In the genomic region with DNA sequence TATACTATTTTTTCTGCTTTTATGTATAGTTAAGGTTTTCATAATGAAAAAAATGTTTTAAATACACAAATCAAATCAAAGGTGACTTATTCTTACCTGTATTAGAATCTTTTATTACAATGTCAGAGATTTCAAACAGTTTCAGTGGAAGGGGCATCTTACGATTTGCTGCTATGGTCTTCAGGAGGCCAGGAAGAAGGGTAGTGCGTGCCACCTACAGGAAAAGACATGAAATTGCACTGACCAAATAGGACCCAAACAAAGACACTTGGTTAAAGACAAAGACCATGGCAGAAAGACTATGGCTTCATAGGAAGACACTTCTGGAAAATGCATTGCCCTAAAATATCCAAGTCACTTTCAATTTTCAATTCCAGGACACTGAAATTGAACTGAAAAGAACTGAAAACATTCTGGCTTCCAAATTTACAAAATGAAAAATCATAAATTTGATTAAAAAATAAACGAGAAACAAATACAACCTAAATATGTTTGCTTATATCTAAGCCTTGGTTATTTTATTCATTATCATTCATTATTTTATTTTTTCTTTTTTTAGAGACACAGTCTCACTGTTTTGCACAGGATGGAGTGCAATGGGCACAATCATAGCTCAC, we compare ENCODE assay signal across 9 cellular contexts. TPM values are rescaled to one million over a fixed set of nuclear protein-coding genes. Genes with fewer than 3 reads are reported as not detected.
DNase-seq lines count a peak whose midpoint lies in the region; ATAC-seq and TF ChIP-seq lines count a peak whose summit lies in the region.
"Had no signal": no experiment of that assay in that cellular context is flagged by ENCODE, and none has a peak within 500 bp of the region (broad histone marks: within the 10 kb centered on the region; RNA-seq: fewer than 3 reads in every experiment).

No MANE protein-coding gene starts in this region.

- dilution Hi-C loops in mammary epithelial cell (cut with HindIII; ENCODE audit: low sequenced_read_pairs) = no loop called here

- BruUV-seq in mammary epithelial cell (replicated peaks; lab: Mats Ljungman, UMichigan) = no TSS peak

- H3K27me3 ChIP-seq in mammary epithelial cell (ENCODE audit: insufficient read depth, low read length) = no peaks in the 10 kb centered on the region
- no peaks in the 10 kb centered on the region for H3K27me3 ChIP-seq in left lung

- no peak overlapping the region for H3K27ac ChIP-seq in mammary epithelial cell (ENCODE audit: insufficient read depth, low read depth, low read length)
- H3K27ac ChIP-seq in left lung = no peak overlapping the region

- H3K4me1 ChIP-seq in mammary epithelial cell (ENCODE audit: insufficient read depth, low read length) (no peaks in the 10 kb centered on the region), left lung (no peaks in the 10 kb centered on the region)

- H3K9me3 Mint-ChIP-seq in activated T-helper 1 cell treated with anti-CD3 and anti-CD28 coated beads, Interleukin-12 subunit alpha, Interleukin-12 subunit beta, Interleukin-2, Interleukin-4 antibody, amounts not matched to agents 30 ng/mL and 10 ng/mL and 1 ng/mL, durations not matched to agents 14 hours and 24 hours and 36 hours = no peaks in the 10 kb centered on the region
- H3K9me3 Mint-ChIP-seq in activated naive CD4-positive, alpha-beta T cell treated with anti-CD3 and anti-CD28 coated beads for 36 hours = no peaks in the 10 kb centered on the region
- H3K9me3 Mint-ChIP-seq: activated naive CD4-positive, alpha-beta T cell treated with anti-CD3 and anti-CD28 coated beads, Interleukin-2, amount 50 U/mL, for 24 hours had no signal

- in situ Hi-C loops in mammary epithelial cell (cut with MboI; ENCODE audit: low sequenced_read_pairs in 2 of 2) = no loop called here

- no peak overlapping the region for H3K27ac Mint-ChIP-seq in activated T-helper 1 cell treated with anti-CD3 and anti-CD28 coated beads, Interleukin-12 subunit alpha, Interleukin-12 subunit beta, Interleukin-2, Interleukin-4 antibody, amounts not matched to agents 30 ng/mL and 10 ng/mL and 1 ng/mL, durations not matched to agents 14 hours and 24 hours and 36 hours
- no peak overlapping the region for H3K27ac Mint-ChIP-seq in activated naive CD4-positive, alpha-beta T cell treated with anti-CD3 and anti-CD28 coated beads for 36 hours
- H3K27ac Mint-ChIP-seq: activated naive CD4-positive, alpha-beta T cell treated with anti-CD3 and anti-CD28 coated beads, Interleukin-2, amount 50 U/mL, for 24 hours had no signal

- H3K4me3 Mint-ChIP-seq in activated T-helper 1 cell treated with anti-CD3 and anti-CD28 coated beads, Interleukin-12 subunit alpha, Interleukin-12 subunit beta, Interleukin-2, Interleukin-4 antibody, amounts not matched to agents 30 ng/mL and 10 ng/mL and 1 ng/mL, durations not matched to agents 14 hours and 24 hours and 36 hours = no peak overlapping the region
- no peak overlapping the region for H3K4me3 Mint-ChIP-seq in activated naive CD4-positive, alpha-beta T cell treated with anti-CD3 and anti-CD28 coated beads for 36 hours
- H3K4me3 Mint-ChIP-seq: activated naive CD4-positive, alpha-beta T cell treated with anti-CD3 and anti-CD28 coated beads, Interleukin-2, amount 50 U/mL, for 24 hours had no signal

- H3K4me3 ChIP-seq in mammary epithelial cell (replicated peaks in 1 of 3; ENCODE audit: insufficient read depth in 1 of 3, low read depth in 2 of 3, low read length in 3 of 3) = no peak overlapping the region
- H3K4me3 ChIP-seq in left lung = no peak overlapping the region

- no peaks in the 10 kb centered on the region for H4K20me1 ChIP-seq in mammary epithelial cell (ENCODE audit: insufficient read depth, low read length)

- WGBS in mammary epithelial cell (ENCODE audit: low coverage, missing lambda C conversion rate) = 37% methylated on average over 3 of the region's 3 CpGs

- H3K79me2 ChIP-seq in mammary epithelial cell (ENCODE audit: insufficient read depth, low read length) = peaks cover 5% of the 10 kb centered on the region

- no peak overlapping the region for H2AFZ ChIP-seq in mammary epithelial cell (ENCODE audit: low read depth, low read length)

- H3K9ac ChIP-seq in mammary epithelial cell (ENCODE audit: insufficient read depth, low read length) = no peak overlapping the region

- H3K9me3 ChIP-seq in mammary epithelial cell (replicated peaks; ENCODE audit: insufficient read depth, low read length) (no peaks in the 10 kb centered on the region), left lung (no peaks in the 10 kb centered on the region)

- peaks cover 8% of the 10 kb centered on the region for H3K4me1 Mint-ChIP-seq in activated T-helper 1 cell treated with anti-CD3 and anti-CD28 coated beads, Interleukin-12 subunit alpha, Interleukin-12 subunit beta, Interleukin-2, Interleukin-4 antibody, amounts not matched to agents 30 ng/mL and 10 ng/mL and 1 ng/mL, durations not matched to agents 14 hours and 24 hours and 36 hours (ENCODE audit: low read depth)
- no peaks in the 10 kb centered on the region for H3K4me1 Mint-ChIP-seq in activated naive CD4-positive, alpha-beta T cell treated with anti-CD3 and anti-CD28 coated beads for 36 hours (ENCODE audit: low read depth)
- H3K4me1 Mint-ChIP-seq: activated naive CD4-positive, alpha-beta T cell treated with anti-CD3 and anti-CD28 coated beads, Interleukin-2, amount 50 U/mL, for 24 hours had no signal

- peaks cover 18% of the 10 kb centered on the region for H3K36me3 Mint-ChIP-seq in activated T-helper 1 cell treated with anti-CD3 and anti-CD28 coated beads, Interleukin-12 subunit alpha, Interleukin-12 subunit beta, Interleukin-2, Interleukin-4 antibody, amounts not matched to agents 30 ng/mL and 10 ng/mL and 1 ng/mL, durations not matched to agents 14 hours and 24 hours and 36 hours (ENCODE audit: low read depth)
- peaks cover 32% of the 10 kb centered on the region for H3K36me3 Mint-ChIP-seq in activated naive CD4-positive, alpha-beta T cell treated with anti-CD3 and anti-CD28 coated beads for 36 hours (ENCODE audit: low read depth)

- H3K27me3 Mint-ChIP-seq in activated T-helper 1 cell treated with anti-CD3 and anti-CD28 coated beads, Interleukin-12 subunit alpha, Interleukin-12 subunit beta, Interleukin-2, Interleukin-4 antibody, amounts not matched to agents 30 ng/mL and 10 ng/mL and 1 ng/mL, durations not matched to agents 14 hours and 24 hours and 36 hours (ENCODE audit: insufficient read depth) = no peaks in the 10 kb centered on the region
- H3K27me3 Mint-ChIP-seq in activated naive CD4-positive, alpha-beta T cell treated with anti-CD3 and anti-CD28 coated beads for 36 hours (ENCODE audit: low read depth) = no peaks in the 10 kb centered on the region
- H3K27me3 Mint-ChIP-seq: activated naive CD4-positive, alpha-beta T cell treated with anti-CD3 and anti-CD28 coated beads, Interleukin-2, amount 50 U/mL, for 24 hours had no signal

- no peak overlapping the region for H3K4me2 ChIP-seq in mammary epithelial cell (ENCODE audit: insufficient read depth, low read depth, low read length)

- TF ChIP-seq CTCF in mammary epithelial cell (conservative IDR thresholded peaks at IDR 0.05 in 1 of 2, IDR thresholded peaks at IDR 0.05 in 1 of 2; ENCODE audit: extremely low read depth in 1 of 2, insufficient read depth in 1 of 2, low read depth in 1 of 2, low read length in 2 of 2) = peak; percentile 72 to 78
- peak; percentile 56 to 68 for TF ChIP-seq CTCF in left lung (IDR thresholded peaks at IDR 0.05)

- H3K36me3 ChIP-seq in mammary epithelial cell (ENCODE audit: insufficient read depth, low read length) = peaks cover 40% of the 10 kb centered on the region
- H3K36me3 ChIP-seq in left lung = peaks cover 0 to 58% of the 10 kb centered on the region in 2 donors

- CTCF ChIA-PET in mammary epithelial cell (lab: Charles Lee; ENCODE audit: low non-redundant PET) = no interaction called here
- CTCF ChIA-PET in activated naive CD4-positive, alpha-beta T cell treated with anti-CD3 and anti-CD28 coated beads for 36 hours (lab: Charles Lee) = interaction anchor here (0.6 to 1.9 kb wide), 5 partner anchors 13 to 556 kb away, joined by 3 to 5 read pairs (median 3); no protein-coding TSS in a partner anchor

- ATAC-seq in GM21367 (IDR thresholded peaks at IDR 0.05; ENCODE audit: unreplicated experiment) (peak; percentile 93), HG03469 (IDR thresholded peaks at IDR 0.05; ENCODE audit: unreplicated experiment) (peak; percentile 73), left lung (peak; percentile 88)

- DNase-seq in EL = peak; percentile 48
- DNase-seq in NCI-H748 treated with DMSO at 0.1 percent for 48 hours (lab: John Stamatoyannopoulos, UW) = peak; percentile 65
- DNase-seq in mammary epithelial cell = peak; percentile 14
- DNase-seq in left lung = no peak
- DNase-seq in activated T-helper 1 cell treated with anti-CD3 and anti-CD28 coated beads, Interleukin-12 subunit alpha, Interleukin-12 subunit beta, Interleukin-2, Interleukin-4 antibody, amounts not matched to agents 30 ng/mL and 10 ng/mL and 1 ng/mL, durations not matched to agents 14 hours and 24 hours and 36 hours (ENCODE audit: low spot score) = no peak
- DNase-seq in activated naive CD4-positive, alpha-beta T cell treated with anti-CD3 and anti-CD28 coated beads for 36 hours = no peak

- intact Hi-C loops in mammary epithelial cell (cut with micrococcal nuclease) (loop anchor here (1.0 to 2.0 kb wide), 4 partner anchors 51 to 589 kb away; no protein-coding TSS in a partner anchor), left lung (cut with DNase I) (no loop called here)
- intact Hi-C loops in activated T-helper 1 cell treated with anti-CD3 and anti-CD28 coated beads, Interleukin-12 subunit alpha, Interleukin-12 subunit beta, Interleukin-2, Interleukin-4 antibody, amounts not matched to agents 30 ng/mL and 10 ng/mL and 1 ng/mL, durations not matched to agents 14 hours and 24 hours and 36 hours (cut with micrococcal nuclease) = loop anchor here (1.0 to 2.0 kb wide), 2 partner anchors 296 to 557 kb away; no protein-coding TSS in a partner anchor
- intact Hi-C loops in activated naive CD4-positive, alpha-beta T cell treated with anti-CD3 and anti-CD28 coated beads for 36 hours (cut with micrococcal nuclease) = loop anchor here (1.0 kb wide), 2 partner anchors 296 to 557 kb away; no protein-coding TSS in a partner anchor

RNA-seq across cellular contexts. Expression of gene FARSB, which starts 42.1 kb away (rescaled TPM):
- total RNA-seq in mammary epithelial cell (10 to 100 TPM; 24.2 to 42.3 TPM), left lung (10 to 100 TPM; 12.4 to 23.1 TPM)
- polyA plus RNA-seq in mammary epithelial cell = 41.3 TPM
- polyA minus RNA-seq in mammary epithelial cell = 21.6 TPM
- total RNA-seq in activated T-helper 1 cell treated with anti-CD3 and anti-CD28 coated beads, Interleukin-12 subunit alpha, Interleukin-12 subunit beta, Interleukin-2, Interleukin-4 antibody, amounts not matched to agents 30 ng/mL and 10 ng/mL and 1 ng/mL, durations not matched to agents 14 hours and 24 hours and 36 hours = 48.9 and 53.4 TPM in 2 replicates
- 10 to 100 TPM; 46.4 to 46.8 TPM for total RNA-seq in activated naive CD4-positive, alpha-beta T cell treated with anti-CD3 and anti-CD28 coated beads for 36 hours

RNA-seq across cellular contexts. Expression of gene MOGAT1, which starts 57.6 kb away (rescaled TPM):
- total RNA-seq in mammary epithelial cell = not detected
- polyA plus RNA-seq in mammary epithelial cell = not detected
- not detected for polyA minus RNA-seq in mammary epithelial cell
- under 1 TPM in 1 of 2 donors, not detected in 1; 0.26 TPM for total RNA-seq in left lung
- total RNA-seq in activated T-helper 1 cell treated with anti-CD3 and anti-CD28 coated beads, Interleukin-12 subunit alpha, Interleukin-12 subunit beta, Interleukin-2, Interleukin-4 antibody, amounts not matched to agents 30 ng/mL and 10 ng/mL and 1 ng/mL, durations not matched to agents 14 hours and 24 hours and 36 hours = not detected in 2 replicates
- not detected for total RNA-seq in activated naive CD4-positive, alpha-beta T cell treated with anti-CD3 and anti-CD28 coated beads for 36 hours

Comparison
In these comparisons a context has a peak if more than half of its experiments do, and no peak if none do; other contexts are left out.
1. DNase-seq: peak in EL (single experiment), NCI-H748 treated with DMSO at 0.1 percent for 48 hours (single experiment) and mammary epithelial cell (single experiment); none in left lung (0 of 2), activated T-helper 1 cell treated with anti-CD3 and anti-CD28 coated beads, Interleukin-12 subunit alpha, Interleukin-12 subunit beta, Interleukin-2, Interleukin-4 antibody, amounts not matched to agents 30 ng/mL and 10 ng/mL and 1 ng/mL, durations not matched to agents 14 hours and 24 hours and 36 hours (single experiment) and activated naive CD4-positive, alpha-beta T cell treated with anti-CD3 and anti-CD28 coated beads for 36 hours (single experiment).
2. intact Hi-C loops: an anchor here in mammary epithelial cell (1.0 to 2.0 kb wide), activated T-helper 1 cell treated with anti-CD3 and anti-CD28 coated beads, Interleukin-12 subunit alpha, Interleukin-12 subunit beta, Interleukin-2, Interleukin-4 antibody, amounts not matched to agents 30 ng/mL and 10 ng/mL and 1 ng/mL, durations not matched to agents 14 hours and 24 hours and 36 hours (1.0 to 2.0 kb wide) and activated naive CD4-positive, alpha-beta T cell treated with anti-CD3 and anti-CD28 coated beads for 36 hours (1.0 kb wide); none called in left lung.
3. Peak in every context shown above with its lines, with median percentiles within 50 percentile points of each other: ATAC-seq.